ENCODE assay signal across 2 cellular contexts in genomic region chrX:14612450-14612849, GRCh38.
A peak's percentile ranks its signal among the peaks of the same experiment; 100 is the strongest.
DNase-seq lines count a peak whose midpoint lies in the region; ATAC-seq, FAIRE-seq and TF ChIP-seq lines count a peak whose summit lies in the region.
"Not testable (repeated sequence)": the region's sequence is repeated elsewhere in the genome, so short reads cannot be mapped to it uniquely, and the experiment has no call there.

No MANE protein-coding gene starts in this region.

- BruUV-seq in K562 (replicated peaks; lab: Mats Ljungman, UMichigan): not testable (repeated sequence)

- H2AFZ ChIP-seq in K562 (ENCODE audit: low read depth, low read length): not testable (repeated sequence)

- not testable (repeated sequence) for H4K20me1 ChIP-seq in K562 (replicated peaks; ENCODE audit: control insufficient read depth, insufficient read depth, low read length)

- not testable (repeated sequence) for DNase-seq in K562 (ENCODE audit: extremely low read depth in 1 of 4, low spot score in 3 of 4)

- TF ChIP-seq EP300 in K562 (IDR thresholded peaks at IDR 0.05; ENCODE audit: low read length): not testable (repeated sequence)

- WGBS in K562 (ENCODE audit: insufficient coverage, low coverage, missing lambda C conversion rate): 4% methylated on average over 3 of the region's 5 CpGs

- not testable (repeated sequence) for H3K4me1 ChIP-seq in HEK293 (ENCODE audit: control insufficient read depth, insufficient read depth, low read length); K562 (replicated peaks in 1 of 2; ENCODE audit: control insufficient read depth in 2 of 2, insufficient read depth in 2 of 2, low read length in 2 of 2)

- POLR2A ChIA-PET in HEK293 (lab: Yijun Ruan, JAX); K562 (lab: Yijun Ruan, JAX): not testable (repeated sequence)

- H3K9me1 ChIP-seq in K562 (ENCODE audit: control insufficient read depth, insufficient read depth, low read length): not testable (repeated sequence)

- not testable (repeated sequence) for H3K79me2 ChIP-seq in K562 (ENCODE audit: control insufficient read depth, insufficient read depth, low read length)

- H3K27ac ChIP-seq in HEK293 (ENCODE audit: extremely low read depth, low read depth, low read length); K562 (ENCODE audit: extremely low read depth, low read depth, low read length): not testable (repeated sequence)

- not testable (repeated sequence) for ATAC-seq in K562

- not testable (repeated sequence) for H3K4me2 ChIP-seq in K562 (ENCODE audit: insufficient read depth, low read length)

- H3K4me3 ChIP-seq in HEK293 (ENCODE audit: low read depth, low read length); K562: not testable (repeated sequence)

- intact Hi-C loops in K562 (cut with micrococcal nuclease): not testable (repeated sequence)

- CTCF ChIA-PET in HEK293 (lab: Yijun Ruan, JAX); K562 (lab: Yijun Ruan, JAX; ENCODE audit: low intra/inter-chr PET ratio): not testable (repeated sequence)

- not testable (repeated sequence) for TF ChIP-seq CTCF in HEK293 (tag by site-specific recombination; IDR thresholded peaks at IDR 0.05); K562 (IDR thresholded peaks at IDR 0.05 in 2 of 3, conservative IDR thresholded peaks at IDR 0.05 in 1 of 3; ENCODE audit: insufficient read depth in 2 of 3, low read depth in 1 of 3, low read length in 3 of 3)

- not testable (repeated sequence) for TF ChIP-seq RAD21 in K562 (CRISPR knock-in tag; conservative IDR thresholded peaks at IDR 0.05 in 1 of 2, IDR thresholded peaks at IDR 0.05 in 1 of 2)

- in situ Hi-C loops in K562 (cut with MboI): not testable (repeated sequence)

- not testable (repeated sequence) for TF ChIP-seq POLR2A in K562 (conservative IDR thresholded peaks at IDR 0.05)

- not testable (repeated sequence) for FAIRE-seq in K562 (lab: Jason Lieb, UNC)

- H3K27me3 ChIP-seq in K562 (ENCODE audit: control insufficient read depth in 2 of 2, insufficient read depth in 2 of 2, low read length in 2 of 2): not testable (repeated sequence)

- H3K36me3 ChIP-seq in HEK293 (ENCODE audit: control insufficient read depth in 2 of 2, insufficient read depth in 1 of 2, low read length in 2 of 2); K562 (ENCODE audit: control insufficient read depth, insufficient read depth, low read length): not testable (repeated sequence)

- not testable (repeated sequence) for H3K9me3 ChIP-seq in HEK293 (ENCODE audit: control insufficient read depth, insufficient read depth, low read depth, low read length); K562 (replicated peaks; ENCODE audit: control insufficient read depth, insufficient read depth, low read depth, low read length)

- not testable (repeated sequence) for H3K9ac ChIP-seq in K562 (ENCODE audit: insufficient read depth in 1 of 2, low read depth in 2 of 2, low read length in 2 of 2)

TF ChIP-seq in HEK293, 187 proteins besides CTCF, POLR2A, EP300 and RAD21:
- TF ChIP-seq ZNF146 (tag by site-specific recombination; IDR thresholded peaks at IDR 0.05): peak; percentile 91

TF ChIP-seq in K562, 482 proteins besides CTCF, POLR2A, EP300 and RAD21:
- TF ChIP-seq ZNF146 (CRISPR knock-in tag; IDR thresholded peaks at IDR 0.05; ENCODE audit: unreplicated experiment): peak; percentile 71
